ENCODE assay signal across 10 cellular contexts in genomic region chr2:72864500-72864899, GRCh38. TPM values are rescaled to one million over a fixed set of nuclear protein-coding genes. Genes with fewer than 3 reads are reported as not detected.
DNase-seq lines count a peak whose midpoint lies in the region; ATAC-seq and TF ChIP-seq lines count a peak whose summit lies in the region.
"Had no signal": no experiment of that assay in that cellular context is flagged by ENCODE, and none has a peak within 500 bp of the region (broad histone marks: within the 10 kb centered on the region; RNA-seq: fewer than 3 reads in every experiment).

No MANE protein-coding gene starts in this region.

- peaks cover 11% of the 10 kb centered on the region; the same call in 1 of the 2 replicates for H3K27me3 ChIP-seq in MM.1S (replicated peaks; ENCODE audit: insufficient read depth, low read length)
- peaks cover 14% of the 10 kb centered on the region for H3K27me3 ChIP-seq in CD8-positive, alpha-beta memory T cell (ENCODE audit: insufficient read depth, low read length, poor library complexity, severe bottlenecking)

- H3K36me3 ChIP-seq in MM.1S (replicated peaks; ENCODE audit: insufficient read depth, low read length), result no peaks in the 10 kb centered on the region
- H3K36me3 ChIP-seq in CD8-positive, alpha-beta memory T cell (ENCODE audit: insufficient read depth, low read length), result no peaks in the 10 kb centered on the region
- no peaks in the 10 kb centered on the region for H3K36me3 ChIP-seq in mucosa of descending colon (ENCODE audit: low read depth)
- H3K36me3 ChIP-seq: cardiac muscle cell, MG63 had no signal

- TF ChIP-seq CTCF in MM.1S (IDR thresholded peaks at IDR 0.05; ENCODE audit: low read length), result no peak
- no peak for TF ChIP-seq CTCF in mucosa of descending colon (IDR thresholded peaks at IDR 0.05)

- DNase-seq in MM.1S (peak; percentile 80), hepatic stellate cell (ENCODE audit: low spot score) (peak; percentile 33), cortex of kidney (lab: John Stamatoyannopoulos, UW) (no peak), mucosa of descending colon (no peak), DMS 273 (lab: John Stamatoyannopoulos, UW; ENCODE audit: unreplicated experiment) (no peak)
- no peak for DNase-seq in CD8-positive, alpha-beta memory T cell
- DNase-seq: MG63 had no signal

- CTCF ChIA-PET in CD8-positive, alpha-beta memory T cell (lab: Charles Lee), result interaction anchor here (0.7 to 4.2 kb wide), 4 partner anchors 12 to 426 kb away, joined by 3 to 15 read pairs (median 8); partner anchors contain the start of gene SPR

- intact Hi-C loops in mucosa of descending colon (cut with DNase I, micrococcal nuclease), result loop anchor here (5.0 kb wide), 1 partner anchor 92 kb away; no protein-coding TSS in a partner anchor

- no peaks in the 10 kb centered on the region for H3K79me2 ChIP-seq in MM.1S (ENCODE audit: low read length)

- H3K27me3 Mint-ChIP-seq in CD8-positive, alpha-beta memory T cell, result peaks cover 33 to 70% of the 10 kb centered on the region in 2 donors

- H2AFZ ChIP-seq in MM.1S (ENCODE audit: low read length), result no peak overlapping the region

- H3K27ac Mint-ChIP-seq in CD8-positive, alpha-beta memory T cell, result no peak overlapping the region

- peak; percentile 57 for ATAC-seq in GM18499 (IDR thresholded peaks at IDR 0.05; ENCODE audit: insufficient read depth, unreplicated experiment)
- ATAC-seq in GM21576 (IDR thresholded peaks at IDR 0.05; ENCODE audit: unreplicated experiment), result peak; percentile 48
- ATAC-seq in mucosa of descending colon, result no peak

- peaks cover 0 to 2% (median 0%) of the 10 kb centered on the region in 5 donors for H3K9me3 Mint-ChIP-seq in CD8-positive, alpha-beta memory T cell

- H3K4me3 ChIP-seq in MM.1S (ENCODE audit: low read length), result no peak overlapping the region
- no peak overlapping the region for H3K4me3 ChIP-seq in CD8-positive, alpha-beta memory T cell (ENCODE audit: low read length)
- H3K4me3 ChIP-seq in mucosa of descending colon, result no peak overlapping the region
- H3K4me3 ChIP-seq: cardiac muscle cell, MG63 had no signal

- H3K9me3 ChIP-seq in MM.1S (replicated peaks; ENCODE audit: insufficient read depth, low read length), result no peaks in the 10 kb centered on the region
- no peaks in the 10 kb centered on the region for H3K9me3 ChIP-seq in CD8-positive, alpha-beta memory T cell (ENCODE audit: low read length)
- no peaks in the 10 kb centered on the region for H3K9me3 ChIP-seq in mucosa of descending colon
- H3K9me3 ChIP-seq: MG63 had no signal

- POLR2A ChIA-PET in CD8-positive, alpha-beta memory T cell (lab: Charles Lee), result no interaction called here

- peak overlapping the region; percentile 28; the same call in 1 of the 2 replicates for H3K27ac ChIP-seq in MM.1S (ENCODE audit: low read length)
- H3K27ac ChIP-seq in CD8-positive, alpha-beta memory T cell (ENCODE audit: low read depth, low read length), result no peak overlapping the region
- H3K27ac ChIP-seq: cardiac muscle cell had no signal

- 0 out of 2 replicates have a peak overlapping the region, but pooled peaks have one; percentile 18 for H3K4me2 ChIP-seq in MM.1S (ENCODE audit: low read depth, low read length)

- no peak overlapping the region for H3K9ac ChIP-seq in MM.1S (ENCODE audit: low read length)

- peaks cover 8 to 13% (median 10%) of the 10 kb centered on the region in 3 donors for H3K4me1 Mint-ChIP-seq in CD8-positive, alpha-beta memory T cell

- H3F3A ChIP-seq in MM.1S (ENCODE audit: insufficient read depth, low read length), result 0 out of 2 replicates have a peak, but pooled peaks cover 5% of the 10 kb centered on the region

- H3K4me3 Mint-ChIP-seq in CD8-positive, alpha-beta memory T cell, result no peak overlapping the region

- H3K36me3 Mint-ChIP-seq in CD8-positive, alpha-beta memory T cell, result no peaks in the 10 kb centered on the region

- no peaks in the 10 kb centered on the region for H4K20me1 ChIP-seq in MM.1S (ENCODE audit: insufficient read depth, low read length)

- no peaks in the 10 kb centered on the region for H3K9me2 ChIP-seq in MM.1S (replicated peaks; ENCODE audit: insufficient read depth, low read length)

- 0 out of 2 replicates have a peak, but pooled peaks cover 5% of the 10 kb centered on the region for H3K4me1 ChIP-seq in MM.1S (ENCODE audit: low read length)
- H3K4me1 ChIP-seq in CD8-positive, alpha-beta memory T cell (ENCODE audit: insufficient read depth, low read length), result no peaks in the 10 kb centered on the region
- H3K4me1 ChIP-seq in mucosa of descending colon (ENCODE audit: low read depth), result peaks cover 8% of the 10 kb centered on the region

RNA-seq across cellular contexts. Expression of gene SPR, which starts 22.7 kb away (rescaled TPM):
- total RNA-seq in CD8-positive, alpha-beta memory T cell, result 1 to 10 TPM; 8.8 to 9.3 TPM
- polyA plus RNA-seq in CD8-positive, alpha-beta memory T cell, result 0.14 TPM
- total RNA-seq in mucosa of descending colon, result 10 to 100 TPM; 53.7 to 91.0 (median 60.9) TPM

RNA-seq across cellular contexts. Expression of gene EXOC6B, which starts 38.7 kb away (rescaled TPM):
- 1 to 10 TPM; 7.1 to 9.4 TPM for total RNA-seq in CD8-positive, alpha-beta memory T cell
- polyA plus RNA-seq in CD8-positive, alpha-beta memory T cell, result 2.1 TPM
- total RNA-seq in mucosa of descending colon, result 10 to 100 TPM; 19.4 to 52.4 (median 28.8) TPM

RNA-seq across cellular contexts. Expression of gene EMX1, which starts 52.8 kb away (rescaled TPM):
- total RNA-seq in CD8-positive, alpha-beta memory T cell, result under 1 TPM; 0.57 to 0.82 TPM
- not detected for polyA plus RNA-seq in CD8-positive, alpha-beta memory T cell
- 1 to 10 TPM in 2 of 3 donors, under 1 TPM in 1; 0.96 to 3.6 (median 1.6) TPM for total RNA-seq in mucosa of descending colon
- polyA plus RNA-seq: cardiac muscle cell had no signal

Comparison
In these comparisons a context has a peak if more than half of its experiments do, and no peak if none do; other contexts are left out.
1. DNase-seq: peak in MM.1S (single experiment) and hepatic stellate cell (single experiment); none in cortex of kidney (single experiment), CD8-positive, alpha-beta memory T cell (0 of 5), mucosa of descending colon (0 of 3) and DMS 273 (single experiment).
2. RNA of gene SPR, which starts 22.7 kb away (total RNA-seq): 53.7 to 91.0 TPM in mucosa of descending colon; 8.8 to 9.3 TPM in CD8-positive, alpha-beta memory T cell; every median in the first group is over 4 times any median in the second.